In genomic region chrX:110852180-110852579, GRCh38 we compare ENCODE assay signal across 8 cellular contexts. TPM values are rescaled to one million over a fixed set of nuclear protein-coding genes. Genes with fewer than 3 reads are reported as not detected.
A peak's percentile ranks its signal among the peaks of the same experiment; 100 is the strongest.
DNase-seq lines count a peak whose midpoint lies in the region; ATAC-seq, FAIRE-seq and TF ChIP-seq lines count a peak whose summit lies in the region.

No MANE protein-coding gene starts in this region.

- ATAC-seq in GM23338, result peak; percentile 35; the same call in 2 of the 3 replicates
- ATAC-seq in activated naive CD8-positive, alpha-beta T cell treated with anti-CD3 and anti-CD28 coated beads, Interleukin-2, amount 50 U/mL, for 24 hours, result no peak
- ATAC-seq in omental fat pad (ENCODE audit: low FRiP score), result no peak

- no peaks in the 10 kb centered on the region for H3K36me3 Mint-ChIP-seq in GM23338 (ENCODE audit: low read depth)
- no peaks in the 10 kb centered on the region for H3K36me3 Mint-ChIP-seq in activated naive CD8-positive, alpha-beta T cell treated with anti-CD3 and anti-CD28 coated beads, Interleukin-2, amount 50 U/mL, for 24 hours (ENCODE audit: low read depth)

- no peak for FAIRE-seq in kidney (lab: Jason Lieb, UNC)

- H4K20me1 ChIP-seq in GM23338 (replicated peaks; ENCODE audit: insufficient read depth), result no peaks in the 10 kb centered on the region

- H3K27ac ChIP-seq in GM23338 (ENCODE audit: low read depth) (no peak overlapping the region), SJCRH30 (no peak overlapping the region), kidney (ENCODE audit: low read depth in 2 of 2, low read length in 2 of 2) (no peak overlapping the region)

- H3K9me3 ChIP-seq in SJCRH30 (replicated peaks) (no peaks in the 10 kb centered on the region), kidney (ENCODE audit: control insufficient read depth in 1 of 2, low read length in 2 of 2) (no peaks in the 10 kb centered on the region)

- no peaks in the 10 kb centered on the region for H3K27me3 Mint-ChIP-seq in GM23338 (ENCODE audit: insufficient read depth, low read depth, poor library complexity)
- no peaks in the 10 kb centered on the region for H3K27me3 Mint-ChIP-seq in activated naive CD8-positive, alpha-beta T cell treated with anti-CD3 and anti-CD28 coated beads, Interleukin-2, amount 50 U/mL, for 24 hours

- peaks cover 5% of the 10 kb centered on the region; the same call in 2 of the 3 replicates for H3K4me1 Mint-ChIP-seq in GM23338
- H3K4me1 Mint-ChIP-seq in activated naive CD8-positive, alpha-beta T cell treated with anti-CD3 and anti-CD28 coated beads, Interleukin-2, amount 50 U/mL, for 24 hours, result no peaks in the 10 kb centered on the region

- no peaks in the 10 kb centered on the region for H3K27me3 ChIP-seq in GM23338 (ENCODE audit: insufficient read depth)
- no peaks in the 10 kb centered on the region for H3K27me3 ChIP-seq in SJCRH30

- peak; percentile 20 for DNase-seq in D341Med (ENCODE audit: low spot score)
- DNase-seq in GM23338 (ENCODE audit: low spot score), result peak; percentile 37
- peak; percentile 9 to 59 for DNase-seq in SJCRH30
- no peak for DNase-seq in kidney
- DNase-seq in activated naive CD8-positive, alpha-beta T cell treated with anti-CD3 and anti-CD28 coated beads, Interleukin-2, amount 50 U/mL, for 24 hours, result no peak
- DNase-seq in omental fat pad (ENCODE audit: low spot score), result no peak
- DNase-seq in NCI-H146 (lab: John Stamatoyannopoulos, UW), result no peak
- DNase-seq in NCI-H2196 (lab: John Stamatoyannopoulos, UW; ENCODE audit: unreplicated experiment), result no peak

- no peaks in the 10 kb centered on the region for H3K79me2 ChIP-seq in GM23338 (replicated peaks; ENCODE audit: insufficient read depth)

- H3K9me3 Mint-ChIP-seq in GM23338, result no peaks in the 10 kb centered on the region
- H3K9me3 Mint-ChIP-seq in activated naive CD8-positive, alpha-beta T cell treated with anti-CD3 and anti-CD28 coated beads, Interleukin-2, amount 50 U/mL, for 24 hours, result no peaks in the 10 kb centered on the region

- H3K9ac ChIP-seq in kidney (ENCODE audit: low read length in 2 of 2), result no peak overlapping the region

- H3K36me3 ChIP-seq in GM23338 (ENCODE audit: insufficient read depth) (no peaks in the 10 kb centered on the region), SJCRH30 (no peaks in the 10 kb centered on the region), kidney (ENCODE audit: control insufficient read depth in 1 of 2, insufficient read depth in 2 of 2, low read length in 2 of 2) (no peaks in the 10 kb centered on the region)

- H3K4me2 ChIP-seq in GM23338, result no peak overlapping the region

- H3K4me1 ChIP-seq in GM23338 (ENCODE audit: insufficient read depth), result no peaks in the 10 kb centered on the region
- H3K4me1 ChIP-seq in SJCRH30, result 0 out of 2 replicates have a peak, but pooled peaks cover 4% of the 10 kb centered on the region
- H3K4me1 ChIP-seq in kidney (ENCODE audit: control insufficient read depth in 1 of 2, insufficient read depth in 1 of 2, low read depth in 1 of 2, low read length in 2 of 2), result no peaks in the 10 kb centered on the region

- H3K27ac Mint-ChIP-seq in GM23338, result no peak overlapping the region
- no peak overlapping the region for H3K27ac Mint-ChIP-seq in activated naive CD8-positive, alpha-beta T cell treated with anti-CD3 and anti-CD28 coated beads, Interleukin-2, amount 50 U/mL, for 24 hours

- no peaks in the 10 kb centered on the region for H3K9me2 ChIP-seq in GM23338 (ENCODE audit: insufficient read depth)

- no peak overlapping the region for H3K4me3 Mint-ChIP-seq in GM23338
- H3K4me3 Mint-ChIP-seq in activated naive CD8-positive, alpha-beta T cell treated with anti-CD3 and anti-CD28 coated beads, Interleukin-2, amount 50 U/mL, for 24 hours, result no peak overlapping the region

- no peaks in the 10 kb centered on the region for H3F3A ChIP-seq in GM23338 (replicated peaks; ENCODE audit: low read depth)

- H3K4me3 ChIP-seq in GM23338 (no peak overlapping the region), SJCRH30 (no peak overlapping the region), kidney (ENCODE audit: low read length in 2 of 2) (no peak overlapping the region)

- no peak overlapping the region for H2AFZ ChIP-seq in GM23338

- TF ChIP-seq CTCF in GM23338 (conservative IDR thresholded peaks at IDR 0.05; ENCODE audit: low read depth in 2 of 2) (peak; percentile 63 to 70), kidney (IDR thresholded peaks at IDR 0.05; ENCODE audit: borderline replicate concordance, extremely low read depth, insufficient read depth) (peak; percentile 21), omental fat pad (IDR thresholded peaks at IDR 0.05) (no peak)

- intact Hi-C loops in kidney (cut with DNase I), result loop anchor here (5.0 kb wide), 1 partner anchor 400 kb away; no protein-coding TSS in a partner anchor

TF ChIP-seq in GM23338, 12 proteins besides CTCF, POLR2A, EP300 and RAD21 (continues in another document):
- TF ChIP-seq EZH2 (IDR thresholded peaks at IDR 0.05; ENCODE audit: low read depth, unreplicated experiment) (no peak), ZNF462 (CRISPR knock-in tag; IDR thresholded peaks at IDR 0.05) (no peak), CREB1 (CRISPR knock-in tag; IDR thresholded peaks at IDR 0.05; ENCODE audit: low read depth) (no peak), EZH2phosphoT487 (IDR thresholded peaks at IDR 0.05; ENCODE audit: unreplicated experiment) (no peak), ZNF114 (CRISPR knock-in tag; IDR thresholded peaks at IDR 0.05) (no peak), ZNF331 (CRISPR knock-in tag; IDR thresholded peaks at IDR 0.05; ENCODE audit: low read depth) (no peak), NANOG (IDR thresholded peaks at IDR 0.05; ENCODE audit: borderline replicate concordance) (no peak), JUNB (IDR thresholded peaks at IDR 0.05; ENCODE audit: unreplicated experiment) (no peak)

RNA-seq across cellular contexts. Expression of gene CHRDL1, which starts 56.6 kb away (rescaled TPM):
- 9.8 and 12.8 TPM in 2 replicates for total RNA-seq in GM23338 (2014; rRNA removed; shearing (Covaris generic))
- polyA plus RNA-seq in GM23338 (2016; fragmentation: Nextera tagmentation; extraction: Ambion mirVana) (3.6 and 3.7 TPM in 2 replicates), kidney (ENCODE audit: insufficient read depth, low read depth, low replicate concordance) (18.3 TPM)
- 2.2 and 2.7 TPM in 2 replicates for total RNA-seq in SJCRH30 (2014; rRNA removed; shearing (Covaris generic))
- total RNA-seq in kidney (8.7 TPM), omental fat pad (100 to 1,000 TPM in 3 of 4 donors, 10 to 100 TPM in 1; 45.1 to 264 (median 207) TPM)

Comparison
In these comparisons a context has a peak if more than half of its experiments do, and no peak if none do; other contexts are left out.
1. DNase-seq: peak in D341Med (single experiment), GM23338 (single experiment) and SJCRH30 (2 of 2); none in kidney (single experiment), activated naive CD8-positive, alpha-beta T cell treated with anti-CD3 and anti-CD28 coated beads, Interleukin-2, amount 50 U/mL, for 24 hours (single experiment), omental fat pad (single experiment), NCI-H146 (single experiment) and NCI-H2196 (single experiment).
2. CTCF ChIP-seq: peak in GM23338 (2 of 2) and kidney (single experiment); none in omental fat pad (0 of 3).